Comparison of ENCODE assay signal across 8 cellular contexts in genomic region chr18:2981212-2981728, GRCh38. TPM values are rescaled to one million over a fixed set of nuclear protein-coding genes. Genes with fewer than 3 reads are reported as not detected.
DNase-seq lines count a peak whose midpoint lies in the region; ATAC-seq and TF ChIP-seq lines count a peak whose summit lies in the region.

No MANE protein-coding gene starts in this region.

- peak overlapping the region; percentile 24 to 85 (median 57) for H3K27ac ChIP-seq in adrenal gland
- H3K27ac ChIP-seq in layer of hippocampus (ENCODE audit: low read depth, low read length), result peak overlapping the region; percentile 42
- H3K27ac ChIP-seq in tibial nerve, result peak overlapping the region; percentile 70 to 86 (median 82)

- H3K4me1 Mint-ChIP-seq in activated T-cell treated with anti-CD3 and anti-CD28 coated beads, Interleukin-2, amount 50 U/mL, for 4 hours (ENCODE audit: low read depth), result peaks cover 94% of the 10 kb centered on the region

- H3K4me3 ChIP-seq in adrenal gland, result peak overlapping the region in 1 of 4 donors; percentile 14
- no peak overlapping the region for H3K4me3 ChIP-seq in tibial nerve

- DNase-seq in activated T-cell treated with anti-CD3 and anti-CD28 coated beads, Interleukin-2, amount 50 U/mL, for 4 hours, result no peak
- no peak for DNase-seq in activated T-cell treated with anti-CD3 and anti-CD28 coated beads, Interleukin-2, amount 50 U/mL, for 1 hour
- DNase-seq in adrenal gland (no peak), tibial nerve (ENCODE audit: low spot score in 2 of 2) (no peak), NK-92 (lab: John Stamatoyannopoulos, UW; ENCODE audit: unreplicated experiment) (no peak), amniotic stem cell (lab: John Stamatoyannopoulos, UW) (no peak), NCI-H82 treated with DMSO at 0.1 percent for 48 hours (lab: John Stamatoyannopoulos, UW; ENCODE audit: unreplicated experiment) (no peak)

- TF ChIP-seq EP300 in tibial nerve (IDR thresholded peaks at IDR 0.05), result peak in 1 of 2 donors; percentile 65

- TF ChIP-seq POLR2A in adrenal gland (IDR thresholded peaks at IDR 0.05) (no peak), tibial nerve (IDR thresholded peaks at IDR 0.05) (no peak)

- WGBS in adrenal gland, 4 donors, result 21 to 24% (median 23%) methylated on average over 6 of the region's 6 CpGs
- 23 to 25% methylated on average over 6 of the region's 6 CpGs for WGBS in tibial nerve, 2 donors

- peak overlapping the region; percentile 80 for H3K4me3 Mint-ChIP-seq in activated T-cell treated with anti-CD3 and anti-CD28 coated beads, Interleukin-2, amount 50 U/mL, for 4 hours

- intact Hi-C loops in adrenal gland (cut with DNase I), result no loop called here

- H3K36me3 ChIP-seq in adrenal gland (replicated peaks in 1 of 2) (no peaks in the 10 kb centered on the region), tibial nerve (no peaks in the 10 kb centered on the region)

- peak; percentile 55 to 66 for ATAC-seq in activated T-cell treated with anti-CD3 and anti-CD28 coated beads, Interleukin-2, amount 50 U/mL, for 4 hours

- no peak for TF ChIP-seq CTCF in adrenal gland (IDR thresholded peaks at IDR 0.05)
- TF ChIP-seq CTCF in tibial nerve (IDR thresholded peaks at IDR 0.05), result no peak

- no peaks in the 10 kb centered on the region for H3K9me3 Mint-ChIP-seq in activated T-cell treated with anti-CD3 and anti-CD28 coated beads, Interleukin-2, amount 50 U/mL, for 4 hours

- H3K36me3 Mint-ChIP-seq in activated T-cell treated with anti-CD3 and anti-CD28 coated beads, Interleukin-2, amount 50 U/mL, for 4 hours (ENCODE audit: insufficient read depth), result peaks cover 4% of the 10 kb centered on the region

- no peaks in the 10 kb centered on the region for H3K27me3 ChIP-seq in adrenal gland
- H3K27me3 ChIP-seq in layer of hippocampus (ENCODE audit: control insufficient read depth, insufficient read depth, low read length), result no peaks in the 10 kb centered on the region
- no peaks in the 10 kb centered on the region for H3K27me3 ChIP-seq in tibial nerve

- H3K4me1 ChIP-seq in adrenal gland (replicated peaks in 1 of 2), result peaks cover 35 to 69% of the 10 kb centered on the region in 2 donors
- H3K4me1 ChIP-seq in tibial nerve, result peaks cover 0 to 81% (median 60%) of the 10 kb centered on the region in 4 donors

- H3K9me3 ChIP-seq in adrenal gland (replicated peaks in 1 of 3), result no peaks in the 10 kb centered on the region
- no peaks in the 10 kb centered on the region for H3K9me3 ChIP-seq in tibial nerve

- H3K27me3 Mint-ChIP-seq in activated T-cell treated with anti-CD3 and anti-CD28 coated beads, Interleukin-2, amount 50 U/mL, for 4 hours (ENCODE audit: low read depth), result no peaks in the 10 kb centered on the region

RNA-seq across cellular contexts. Expression of gene LPIN2, which starts 31.7 kb away (rescaled TPM):
- 10 to 100 TPM; 55.5 to 66.6 (median 60.6) TPM for total RNA-seq in activated T-cell treated with anti-CD3 and anti-CD28 coated beads, Interleukin-2, amount 50 U/mL, for 4 hours
- total RNA-seq in adrenal gland, result 10 to 100 TPM; 22.9 to 48.6 (median 31.1) TPM
- polyA plus RNA-seq in adrenal gland, result 10 to 100 TPM in 1 of 3 donors, 1 to 10 TPM in 2; 5.2 to 19.6 (median 6.6) TPM
- 10 to 100 TPM; 22.7 to 29.3 (median 25.8) TPM for total RNA-seq in tibial nerve
